1 cellular context compared by ENCODE assay signal in the genomic region with DNA sequence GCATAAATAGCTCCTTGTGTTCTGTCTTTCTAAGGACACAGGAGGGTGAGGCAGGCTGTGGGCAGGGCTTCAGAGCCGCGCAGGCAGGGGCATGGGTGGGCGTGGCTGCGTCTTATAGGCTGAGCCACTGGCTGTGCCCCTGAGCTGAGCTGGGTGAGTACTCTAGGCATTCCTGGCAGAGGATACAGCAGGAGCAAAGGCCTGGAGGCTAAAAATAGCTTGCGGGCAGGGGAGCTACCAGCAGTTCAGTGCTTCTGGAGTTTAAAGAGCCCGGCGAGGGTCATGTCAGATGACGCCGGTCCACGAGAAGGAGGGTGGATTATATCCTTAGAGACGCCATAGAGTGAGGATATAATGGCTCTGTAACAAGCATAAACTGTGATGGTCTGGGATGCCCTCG.
TF ChIP-seq lines count a peak whose summit lies in the region.

No MANE protein-coding gene starts in this region.

TF ChIP-seq in H1, 55 proteins besides CTCF, POLR2A, EP300 and RAD21 (continued from another document):
- TF ChIP-seq CBX5 (IDR thresholded peaks at IDR 0.05; ENCODE audit: low read depth, low read length): no peak
- no peak for TF ChIP-seq POU5F1 (IDR thresholded peaks at IDR 0.05; ENCODE audit: low read depth, low read length)
- no peak for TF ChIP-seq KDM1A (IDR thresholded peaks at IDR 0.05; ENCODE audit: borderline replicate concordance, low read length)
- TF ChIP-seq YY1 (IDR thresholded peaks at IDR 0.05; ENCODE audit: low read depth, low read length): no peak
- peak; percentile 38; the same call in 1 of the 2 replicates for TF ChIP-seq TAF1 (IDR thresholded peaks at IDR 0.05; ENCODE audit: low read depth, low read length)
- TF ChIP-seq CEBPB (IDR thresholded peaks at IDR 0.05; ENCODE audit: low read depth, low read length): no peak
- TF ChIP-seq FOSL1 (IDR thresholded peaks at IDR 0.05; ENCODE audit: insufficient read depth, low read depth, low read length): no peak
- TF ChIP-seq ZNF274 (IDR thresholded peaks at IDR 0.05; ENCODE audit: borderline replicate concordance, extremely low read depth, low read length): no peak
- no peak for TF ChIP-seq SUZ12 (IDR thresholded peaks at IDR 0.05; ENCODE audit: low read length)
- TF ChIP-seq KDM5A (IDR thresholded peaks at IDR 0.05; ENCODE audit: low read length): no peak
- no peak for TF ChIP-seq KDM4A (IDR thresholded peaks at IDR 0.05; ENCODE audit: low read depth, low read length, severe bottlenecking)
- peak; percentile 22 for TF ChIP-seq ASH2L (IDR thresholded peaks at IDR 0.05; ENCODE audit: low read length)
- peak; percentile 48; the same call in 1 of the 2 replicates for TF ChIP-seq SP1 (IDR thresholded peaks at IDR 0.05; ENCODE audit: low read depth, low read length)
- no peak for TF ChIP-seq SIRT6 (IDR thresholded peaks at IDR 0.05; ENCODE audit: low read length)
- TF ChIP-seq NANOG (IDR thresholded peaks at IDR 0.05; ENCODE audit: insufficient read depth, low read depth, low read length, poor library complexity, severe bottlenecking): peak; percentile 15
- TF ChIP-seq ATF3 (IDR thresholded peaks at IDR 0.05; ENCODE audit: insufficient read depth, low read depth, low read length): no peak
- no peak for TF ChIP-seq EZH2 (IDR thresholded peaks at IDR 0.05; ENCODE audit: low read depth, low read length, severe bottlenecking)
- TF ChIP-seq SIX5 (IDR thresholded peaks at IDR 0.05; ENCODE audit: low read depth, low read length): no peak
- TF ChIP-seq JUND (IDR thresholded peaks at IDR 0.05; ENCODE audit: low read length): no peak
